Comparison of ENCODE assay signal across 15 cellular contexts in the genomic region with DNA sequence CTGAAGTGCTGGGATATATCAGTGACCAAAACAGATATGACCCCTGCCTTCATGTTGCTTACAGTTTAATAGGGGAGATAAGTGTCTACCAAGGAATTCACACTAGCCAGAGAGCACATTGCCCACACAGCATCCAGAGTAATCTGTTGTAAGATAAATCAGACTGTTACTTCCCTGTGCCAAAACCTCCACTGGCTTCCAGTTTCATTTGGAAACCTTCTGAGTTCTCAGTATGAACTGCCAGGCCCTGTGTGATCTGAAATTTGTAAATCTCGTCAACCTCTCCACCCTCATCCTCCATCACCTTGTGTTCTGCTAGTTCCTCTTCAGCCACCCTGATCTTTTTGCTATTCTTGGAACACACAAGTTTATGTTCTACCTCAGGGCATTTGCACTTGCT.
"Had no signal": no experiment of that assay in that cellular context is flagged by ENCODE, and none has a peak within 500 bp of the region (broad histone marks: within the 10 kb centered on the region; RNA-seq: fewer than 3 reads in every experiment).

No MANE protein-coding gene starts in this region.

- H3K4me1 Mint-ChIP-seq: mesothelial cell of epicardium had no signal

- DNase-seq: activated CD8-positive, alpha-beta memory T cell treated with anti-CD3 and anti-CD28 coated beads, Interleukin-2, amount 50 U/mL, for 48 hours; activated CD8-positive, alpha-beta T cell treated with anti-CD3 and anti-CD28 coated beads, Interleukin-2, amount 10 ng/mL, durations not matched to agents 7 days and 5 days; activated naive CD4-positive, alpha-beta T cell treated with Interleukin-2 at 50 U/mL for 16 hours; effector CD4-positive, alpha-beta T cell; hippocampal formation; kidney glomerular epithelial cell; ovary; sigmoid colon; stimulated activated CD4-positive, alpha-beta T cell treated with anti-CD3 and anti-CD28 coated beads, Interleukin-2, amount 100 ng/mL, for 24 hours; stimulated activated naive CD8-positive, alpha-beta T cell treated with anti-CD3 and anti-CD28 coated beads, Interleukin-15, Interleukin-2, amounts not matched to agents 100 U/mL and 50 U/mL, for 24 hours; upper lobe of left lung had no signal

- H3K4me3 ChIP-seq: ovary, sigmoid colon, suprapubic skin, upper lobe of left lung had no signal

- H3K9me3 ChIP-seq: ovary, sigmoid colon, suprapubic skin, upper lobe of left lung had no signal

- ATAC-seq: activated CD4-positive, CD25-positive, alpha-beta regulatory T cell treated with anti-CD3 and anti-CD28 coated beads, Interleukin-2, amount 50 U/mL, for 24 hours; activated CD8-positive, alpha-beta T cell treated with anti-CD3 and anti-CD28 coated beads, Interleukin-2, amount 10 ng/mL, durations not matched to agents 7 days and 5 days; stimulated activated naive CD8-positive, alpha-beta T cell treated with anti-CD3 and anti-CD28 coated beads, Interleukin-15, Interleukin-2, amounts not matched to agents 100 U/mL and 50 U/mL, for 24 hours had no signal

- H3K9me3 Mint-ChIP-seq: neural crest cell had no signal

- H3K36me3 ChIP-seq: ovary, sigmoid colon, suprapubic skin, upper lobe of left lung had no signal

- H3K27ac Mint-ChIP-seq: activated CD8-positive, alpha-beta T cell treated with anti-CD3 and anti-CD28 coated beads, Interleukin-2, amount 10 ng/mL, durations not matched to agents 7 days and 5 days; mesothelial cell of epicardium had no signal

- H3K27ac ChIP-seq: ovary, suprapubic skin, upper lobe of left lung had no signal

- H3K27me3 ChIP-seq: ovary, sigmoid colon, suprapubic skin, upper lobe of left lung had no signal

- H3K4me3 Mint-ChIP-seq: activated CD8-positive, alpha-beta T cell treated with anti-CD3 and anti-CD28 coated beads, Interleukin-2, amount 10 ng/mL, durations not matched to agents 7 days and 5 days; mesothelial cell of epicardium; neural crest cell had no signal
